ENCODE assay signal across 8 cellular contexts in genomic region chr19:56537442-56537841, GRCh38. TPM values are rescaled to one million over a fixed set of nuclear protein-coding genes. Genes with fewer than 3 reads are reported as not detected.
A peak's percentile ranks its signal among the peaks of the same experiment; 100 is the strongest.
DNase-seq lines count a peak whose midpoint lies in the region; ATAC-seq and TF ChIP-seq lines count a peak whose summit lies in the region.

No MANE protein-coding gene starts in this region.

- no peak overlapping the region for H3K9ac ChIP-seq in HUES64 (ENCODE audit: low read depth, low read length)

- H3K27ac Mint-ChIP-seq in naive thymus-derived CD4-positive, alpha-beta T cell: peak overlapping the region; percentile 13 to 97 (median 93)

- CTCF ChIA-PET in AG04450 (lab: Charles Lee): interaction anchor here (1.0 kb wide), 1 partner anchor 8 kb away, joined by 3 read pairs; no protein-coding TSS in a partner anchor
- CTCF ChIA-PET in naive thymus-derived CD4-positive, alpha-beta T cell (lab: Charles Lee): no interaction called here

- H3K27ac ChIP-seq in AG04450 (ENCODE audit: low read depth, low read length) (no peak overlapping the region), HUES64 (ENCODE audit: low read depth, low read length) (no peak overlapping the region), dorsolateral prefrontal cortex (peak overlapping the region in 8 of 59 donors; percentile 96 to 100 (median 98))
- H3K27ac ChIP-seq in naive thymus-derived CD4-positive, alpha-beta T cell (ENCODE audit: low read depth, low read length): no peak overlapping the region

- peaks cover 0 to 4% (median 0%) of the 10 kb centered on the region in 5 donors for H3K27me3 Mint-ChIP-seq in naive thymus-derived CD4-positive, alpha-beta T cell

- H3K4me3 ChIP-seq in AG04450 (ENCODE audit: low read depth, low read length): peak overlapping the region; percentile 83; the same call in 1 of the 2 replicates
- H3K4me3 ChIP-seq in HUES64 (ENCODE audit: low read length): peak overlapping the region; percentile 80
- H3K4me3 ChIP-seq in dorsolateral prefrontal cortex: peak overlapping the region in 55 of 59 donors; percentile 61 to 99 (median 83)
- H3K4me3 ChIP-seq in naive thymus-derived CD4-positive, alpha-beta T cell (ENCODE audit: low read length): peak overlapping the region; percentile 87
- H3K4me3 ChIP-seq in BE2C (ENCODE audit: low read depth, low read length): no peak overlapping the region

- H3K9me3 Mint-ChIP-seq in naive thymus-derived CD4-positive, alpha-beta T cell: peaks cover 20 to 94% (median 55%) of the 10 kb centered on the region in 11 donors

- intact Hi-C loops in dorsolateral prefrontal cortex (cut with DNase I): no loop called here
- intact Hi-C loops in naive thymus-derived CD4-positive, alpha-beta T cell (cut with micrococcal nuclease): loop anchor here in 1 of 2 donors (5.0 kb wide), 1 partner anchor 1145 kb away; the partner anchor contains the start of gene ZNF551

- H3K36me3 ChIP-seq in HUES64 (ENCODE audit: insufficient read depth, low read length): peaks cover 5% of the 10 kb centered on the region; the same call in 1 of the 2 replicates
- H3K36me3 ChIP-seq in naive thymus-derived CD4-positive, alpha-beta T cell (ENCODE audit: control insufficient read depth in 2 of 3, insufficient read depth in 3 of 3, low read length in 3 of 3): peaks cover 0 to 10% (median 0%) of the 10 kb centered on the region in 3 experiments
- H3K36me3 ChIP-seq in BE2C: peaks cover 3% of the 10 kb centered on the region

- H3K9me3 ChIP-seq in AG04450 (ENCODE audit: control insufficient read depth, insufficient read depth, low read length): peaks cover 59% of the 10 kb centered on the region
- peaks cover 54% of the 10 kb centered on the region for H3K9me3 ChIP-seq in HUES64 (ENCODE audit: insufficient read depth, low read depth, low read length)
- peaks cover 0 to 64% (median 14%) of the 10 kb centered on the region in 3 experiments for H3K9me3 ChIP-seq in naive thymus-derived CD4-positive, alpha-beta T cell (ENCODE audit: control insufficient read depth in 2 of 3, low read length in 3 of 3)
- H3K9me3 ChIP-seq in BE2C: peaks cover 9% of the 10 kb centered on the region; the same call in 1 of the 2 replicates

- TF ChIP-seq CTCF in AG04450 (IDR thresholded peaks at IDR 0.05; ENCODE audit: low read depth, low read length) (no peak), dorsolateral prefrontal cortex (IDR thresholded peaks at IDR 0.05 in 54 of 56, conservative IDR thresholded peaks at IDR 0.05 in 2 of 56; ENCODE audit: low read depth in 1 of 56, partially characterized antibody in 56 of 56) (no peak), BE2C (IDR thresholded peaks at IDR 0.05; ENCODE audit: low read depth, low read length) (no peak)

- POLR2A ChIA-PET in AG04450 (lab: Yijun Ruan, JAX): no interaction called here
- POLR2A ChIA-PET in naive thymus-derived CD4-positive, alpha-beta T cell (lab: Charles Lee): no interaction called here

- peaks cover 31 to 51% (median 36%) of the 10 kb centered on the region in 5 donors for H3K36me3 Mint-ChIP-seq in naive thymus-derived CD4-positive, alpha-beta T cell

- H3K27me3 ChIP-seq in AG04450 (ENCODE audit: control insufficient read depth, insufficient read depth, low read length): no peaks in the 10 kb centered on the region
- no peaks in the 10 kb centered on the region for H3K27me3 ChIP-seq in HUES64 (ENCODE audit: insufficient read depth, low read length)
- no peaks in the 10 kb centered on the region for H3K27me3 ChIP-seq in dorsolateral prefrontal cortex
- H3K27me3 ChIP-seq in naive thymus-derived CD4-positive, alpha-beta T cell (ENCODE audit: control insufficient read depth in 2 of 2, insufficient read depth in 2 of 2, low read length in 2 of 2): no peaks in the 10 kb centered on the region
- no peaks in the 10 kb centered on the region for H3K27me3 ChIP-seq in BE2C

- peaks cover 13 to 27% (median 21%) of the 10 kb centered on the region in 7 donors for H3K4me1 Mint-ChIP-seq in naive thymus-derived CD4-positive, alpha-beta T cell

- DNase-seq in AG04450 (ENCODE audit: low read depth, low spot score) (no peak), dorsolateral prefrontal cortex (no peak), NCI-H446 treated with DMSO at 0.1 percent for 48 hours (lab: John Stamatoyannopoulos, UW) (no peak), nucleus accumbens (lab: John Stamatoyannopoulos, UW) (no peak), BE2C (no peak)
- DNase-seq in naive thymus-derived CD4-positive, alpha-beta T cell: no peak
- DNase-seq in activated CD4-positive, CD25-positive, alpha-beta regulatory T cell treated with anti-CD3 and anti-CD28 coated beads, Interleukin-2, amount 50 U/mL, for 72 hours: no peak

- ATAC-seq in naive thymus-derived CD4-positive, alpha-beta T cell: no peak

- peak overlapping the region; percentile 88 to 95 (median 93) for H3K4me3 Mint-ChIP-seq in naive thymus-derived CD4-positive, alpha-beta T cell

- 93% methylated on average over 3 of the region's 3 CpGs for WGBS in HUES64

- H3K4me1 ChIP-seq in HUES64 (ENCODE audit: insufficient read depth, low read length): 0 out of 2 replicates have a peak, but pooled peaks cover 8% of the 10 kb centered on the region
- H3K4me1 ChIP-seq in naive thymus-derived CD4-positive, alpha-beta T cell (ENCODE audit: control insufficient read depth in 2 of 2, insufficient read depth in 2 of 2, low read length in 2 of 2): peaks cover 5% of the 10 kb centered on the region in 2 donors
- no peaks in the 10 kb centered on the region for H3K4me1 ChIP-seq in BE2C

RNA-seq across cellular contexts. Expression of gene ZFP28, which starts 1.3 kb away (rescaled TPM):
- polyA plus RNA-seq in AG04450 (2011; rRNA removed): 5.0 and 6.5 TPM in 2 replicates
- polyA minus RNA-seq in AG04450 (2011; rRNA and poly(A)+ RNA removed): 4.9 and 6.3 TPM in 2 replicates
- 3.3 TPM for polyA plus RNA-seq in HUES64 (2013, experiment 1 of 2)
- polyA plus RNA-seq in HUES64 (2013, experiment 2 of 2): 3.4 TPM
- total RNA-seq in dorsolateral prefrontal cortex: 10 to 100 TPM; 10.6 to 25.2 (median 17.1) TPM
- 10 to 100 TPM in 2 of 5 experiments, 1 to 10 TPM in 3; 3.1 to 10.6 (median 5.4) TPM for total RNA-seq in naive thymus-derived CD4-positive, alpha-beta T cell
- 1 to 10 TPM; 2.4 to 2.8 TPM for polyA plus RNA-seq in naive thymus-derived CD4-positive, alpha-beta T cell
- 4.1 TPM for polyA plus RNA-seq in BE2C (2012; ENCODE audit: insufficient read depth, insufficient read length, low read depth)

RNA-seq across cellular contexts. Expression of gene ZNF471, which starts 29.8 kb away (rescaled TPM):
- 4.4 and 5.6 TPM in 2 replicates for polyA plus RNA-seq in AG04450 (2011; rRNA removed)
- polyA minus RNA-seq in AG04450 (2011; rRNA and poly(A)+ RNA removed): 2.4 and 4.3 TPM in 2 replicates
- 0.50 TPM for polyA plus RNA-seq in HUES64 (2013, experiment 1 of 2)
- 0.38 TPM for polyA plus RNA-seq in HUES64 (2013, experiment 2 of 2)
- total RNA-seq in dorsolateral prefrontal cortex: 10 to 100 TPM; 17.4 to 50.0 (median 29.5) TPM
- 1 to 10 TPM in 3 of 5 experiments, under 1 TPM in 2; 0.22 to 2.3 (median 1.6) TPM for total RNA-seq in naive thymus-derived CD4-positive, alpha-beta T cell
- polyA plus RNA-seq in naive thymus-derived CD4-positive, alpha-beta T cell: 1 to 10 TPM; 1.1 to 1.6 TPM
- 1.5 TPM for polyA plus RNA-seq in BE2C (2012; ENCODE audit: insufficient read depth, insufficient read length, low read depth)

RNA-seq across cellular contexts. Expression of gene ZNF470, which starts 29.8 kb away (rescaled TPM):
- 3.3 and 3.8 TPM in 2 replicates for polyA plus RNA-seq in AG04450 (2011; rRNA removed)
- polyA minus RNA-seq in AG04450 (2011; rRNA and poly(A)+ RNA removed): 1.8 and 2.9 TPM in 2 replicates
- 2.8 TPM for polyA plus RNA-seq in HUES64 (2013, experiment 1 of 2)
- polyA plus RNA-seq in HUES64 (2013, experiment 2 of 2): 3.2 TPM
- total RNA-seq in dorsolateral prefrontal cortex: 10 to 100 TPM in 116 of 120 experiments, 1 to 10 TPM in 4; 8.3 to 24.8 (median 15.1) TPM
- 1 to 10 TPM in 4 of 5 experiments, under 1 TPM in 1; 0.98 to 5.9 (median 2.4) TPM for total RNA-seq in naive thymus-derived CD4-positive, alpha-beta T cell
- polyA plus RNA-seq in naive thymus-derived CD4-positive, alpha-beta T cell: 1 to 10 TPM; 2.1 to 3.5 TPM
- polyA plus RNA-seq in BE2C (2012; ENCODE audit: insufficient read depth, insufficient read length, low read depth): 4.8 TPM

RNA-seq across cellular contexts. Expression of gene ZNF71, which starts 57.7 kb away (rescaled TPM):
- 4.7 and 6.4 TPM in 2 replicates for polyA plus RNA-seq in AG04450 (2011; rRNA removed)
- 6.8 and 8.3 TPM in 2 replicates for polyA minus RNA-seq in AG04450 (2011; rRNA and poly(A)+ RNA removed)
- polyA plus RNA-seq in HUES64 (2013, experiment 1 of 2): 7.7 TPM
- polyA plus RNA-seq in HUES64 (2013, experiment 2 of 2): 9.3 TPM
- total RNA-seq in dorsolateral prefrontal cortex: 10 to 100 TPM; 10.6 to 21.2 (median 15.5) TPM
- total RNA-seq in naive thymus-derived CD4-positive, alpha-beta T cell: 1 to 10 TPM; 4.5 to 7.7 (median 6.6) TPM
- 10 to 100 TPM in 1 of 2 donors, 1 to 10 TPM in 1; 7.7 to 12.9 TPM for polyA plus RNA-seq in naive thymus-derived CD4-positive, alpha-beta T cell
- polyA plus RNA-seq in BE2C (2012; ENCODE audit: insufficient read depth, insufficient read length, low read depth): 9.0 TPM

Comparison
In these comparisons a context has a peak if more than half of its experiments do, and no peak if none do; other contexts are left out.
1. RNA of gene ZNF471, which starts 29.8 kb away (total RNA-seq): 17.4 to 50.0 TPM in dorsolateral prefrontal cortex; 0.22 to 2.3 TPM in naive thymus-derived CD4-positive, alpha-beta T cell; every median in the first group is over 4 times any median in the second.